Comparison of ENCODE assay signal across 11 cellular contexts in genomic region chr11:71117311-71117710, GRCh38.
"Had no signal": no experiment of that assay in that cellular context is flagged by ENCODE, and none has a peak within 500 bp of the region (broad histone marks: within the 10 kb centered on the region; RNA-seq: fewer than 3 reads in every experiment).

No MANE protein-coding gene starts in this region.

- H3K4me1 ChIP-seq: left ventricle myocardium inferior, upper lobe of right lung had no signal

- H3K36me3 ChIP-seq: left ventricle myocardium inferior, upper lobe of right lung had no signal

- H3K9me3 ChIP-seq: left ventricle myocardium inferior, upper lobe of right lung had no signal

- DNase-seq: activated B cell treated with CpG ODN at 0.5 μM for 24 hours; activated CD4-positive, alpha-beta T cell treated with anti-CD3 and anti-CD28 coated beads, Interleukin-2, amount 10 ng/mL, durations not matched to agents 7 days and 5 days; activated CD8-positive, alpha-beta memory T cell treated with anti-CD3 and anti-CD28 coated beads for 24 hours; activated naive CD4-positive, alpha-beta T cell treated with Interleukin-2 at 50 U/mL for 16 hours; activated naive CD8-positive, alpha-beta T cell treated with anti-CD3 and anti-CD28 coated beads, Interleukin-2, amount 50 U/mL, for 24 hours; endodermal cell; left ventricle myocardium inferior; mesenchymal stem cell; stimulated activated CD4-positive, alpha-beta T cell treated with anti-CD3 and anti-CD28 coated beads, Interleukin-4, amount 100 ng/mL, for 24 hours; upper lobe of right lung had no signal

- H3K4me3 ChIP-seq: left ventricle myocardium inferior, upper lobe of right lung had no signal

- H3K27ac ChIP-seq: left ventricle myocardium inferior, upper lobe of right lung had no signal

- ATAC-seq: activated naive CD8-positive, alpha-beta T cell treated with anti-CD3 and anti-CD28 coated beads, Interleukin-2, amount 50 U/mL, for 24 hours; esophagus mucosa; upper lobe of right lung had no signal

- H3K27me3 ChIP-seq: upper lobe of right lung had no signal
